Comparison of ENCODE assay signal across 1 cellular context in genomic region chr9:129886226-129887174, GRCh38.
TF ChIP-seq lines count a peak whose summit lies in the region.

No MANE protein-coding gene starts in this region.

TF ChIP-seq in K562, 482 proteins besides CTCF, POLR2A, EP300 and RAD21 (continued from another document):
- TF ChIP-seq ARID3B (CRISPR knock-in tag; IDR thresholded peaks at IDR 0.05; ENCODE audit: borderline replicate concordance), result 0 out of 2 replicates have a peak, but pooled peaks have one; percentile 19
- no peak for TF ChIP-seq ZSCAN29 (IDR thresholded peaks at IDR 0.05)
- peak; percentile 39; the same call in 1 of the 2 replicates for TF ChIP-seq ZC3H11A (IDR thresholded peaks at IDR 0.05; ENCODE audit: low read depth, low read length)
- no peak for TF ChIP-seq ILK (tag; IDR thresholded peaks at IDR 0.05; ENCODE audit: borderline replicate concordance, low read depth)
- no peak for TF ChIP-seq ELK1 (CRISPR knock-in tag; IDR thresholded peaks at IDR 0.05)
- TF ChIP-seq HIVEP1 (CRISPR knock-in tag; IDR thresholded peaks at IDR 0.05), result 0 out of 2 replicates have a peak, but pooled peaks have one; percentile 21
- no peak for TF ChIP-seq CGGBP1 (CRISPR knock-in tag; IDR thresholded peaks at IDR 0.05)
- no peak for TF ChIP-seq ZNF316 (IDR thresholded peaks at IDR 0.05)
- no peak for TF ChIP-seq ARID3A (IDR thresholded peaks at IDR 0.05; ENCODE audit: borderline replicate concordance, low read depth, low read length)
- no peak for TF ChIP-seq HNRNPH1 (optimal IDR thresholded peaks at IDR 0.05; ENCODE audit: low read depth, low read length)
- 0 out of 4 replicates have a peak, but pooled peaks of 1 of the 2 experiments have one; percentile 9 for TF ChIP-seq SRF (CRISPR knock-in tag; IDR thresholded peaks at IDR 0.05)
- TF ChIP-seq HDAC8 (tag; IDR thresholded peaks at IDR 0.05), result 0 out of 2 replicates have a peak, but pooled peaks have one; percentile 46
- peak; percentile 85; the same call in 1 of the 2 replicates for TF ChIP-seq NR4A1 (CRISPR knock-in tag; IDR thresholded peaks at IDR 0.05)
- TF ChIP-seq NR4A1 (tag; IDR thresholded peaks at IDR 0.05), result no peak
- TF ChIP-seq ZZZ3 (IDR thresholded peaks at IDR 0.05), result no peak
- no peak for TF ChIP-seq MCM7 (IDR thresholded peaks at IDR 0.05)
- TF ChIP-seq HOMEZ (CRISPR knock-in tag; IDR thresholded peaks at IDR 0.05), result 0 out of 2 replicates have a peak, but pooled peaks have one; percentile 36
- TF ChIP-seq RBM14 (IDR thresholded peaks at IDR 0.05; ENCODE audit: borderline replicate concordance, insufficient read depth, low read depth, low read length), result no peak
- TF ChIP-seq HDAC2 (IDR thresholded peaks at IDR 0.05), result no peak
- no peak for TF ChIP-seq MED1 (CRISPR knock-in tag; IDR thresholded peaks at IDR 0.05; ENCODE audit: borderline replicate concordance)
- TF ChIP-seq STAT5A (IDR thresholded peaks at IDR 0.05; ENCODE audit: borderline replicate concordance, low read length), result no peak
- no peak; the same call in 1 of the 2 replicates for TF ChIP-seq TFE3 (CRISPR knock-in tag; IDR thresholded peaks at IDR 0.05)
- no peak for TF ChIP-seq SAFB (IDR thresholded peaks at IDR 0.05; ENCODE audit: borderline replicate concordance, low read depth, low read length)
- no peak for TF ChIP-seq POLR2AphosphoS5 (IDR thresholded peaks at IDR 0.05; ENCODE audit: control insufficient read depth, insufficient read depth, low read depth, low read length)
- TF ChIP-seq ZBTB17 (CRISPR knock-in tag; IDR thresholded peaks at IDR 0.05), result no peak
- TF ChIP-seq ZNF644 (tag; IDR thresholded peaks at IDR 0.05; ENCODE audit: low read depth), result no peak
- no peak for TF ChIP-seq SNRNP70 (optimal IDR thresholded peaks at IDR 0.05; ENCODE audit: low read depth, low read length)
